Comparison of ENCODE assay signal across 22 cellular contexts in genomic region chr12:72493390-72493789, GRCh38.
"Had no signal": no experiment of that assay in that cellular context is flagged by ENCODE, and none has a peak within 500 bp of the region (broad histone marks: within the 10 kb centered on the region; RNA-seq: fewer than 3 reads in every experiment).

No MANE protein-coding gene starts in this region.

- DNase-seq: activated CD4-positive, alpha-beta memory T cell treated with anti-CD3 and anti-CD28 coated beads for 36 hours; activated CD4-positive, alpha-beta T cell treated with anti-CD3 and anti-CD28 coated beads for 48 hours; activated naive CD4-positive, alpha-beta T cell treated with Interleukin-2 at 50 U/mL for 16 hours; activated naive CD8-positive, alpha-beta T cell treated with anti-CD3 and anti-CD28 coated beads for 36 hours; activated T-cell treated with anti-CD3 and anti-CD28 coated beads, Interleukin-2, amount 50 U/mL, for 48 hours; amniotic stem cell; effector CD4-positive, alpha-beta T cell; foreskin keratinocyte; immature natural killer cell; kidney glomerular epithelial cell; left ventricle myocardium inferior; mammary epithelial cell; midbrain; natural killer cell; spleen; stimulated activated CD4-positive, alpha-beta T cell treated with anti-CD3 and anti-CD28 coated beads, Interleukin-4, amount 100 ng/mL, for 1 hour; stimulated activated naive CD4-positive, alpha-beta T cell; T1000; testis; uterus had no signal

- H3K36me3 ChIP-seq: cardiac muscle cell, left ventricle myocardium inferior, spleen, uterus had no signal

- FAIRE-seq: endometrium had no signal

- H3K27ac ChIP-seq: cardiac muscle cell, foreskin keratinocyte, left ventricle myocardium inferior, spleen, testis, uterus had no signal

- H3K27me3 ChIP-seq: cardiac muscle cell, foreskin keratinocyte, spleen, testis, uterus had no signal

- H3K4me3 ChIP-seq: cardiac muscle cell, left ventricle myocardium inferior, spleen, testis, uterus had no signal

- ATAC-seq: foreskin keratinocyte, natural killer cell had no signal
